ENCODE assay signal across 27 cellular contexts in genomic region chr1:205527931-205528330, GRCh38.
"Had no signal": no experiment of that assay in that cellular context is flagged by ENCODE, and none has a peak within 500 bp of the region (broad histone marks: within the 10 kb centered on the region; RNA-seq: fewer than 3 reads in every experiment).

No MANE protein-coding gene starts in this region.

- H3K36me3 Mint-ChIP-seq: immature natural killer cell; naive B cell; natural killer cell treated with Interleukin-12 subunit alpha and Interleukin-12 subunit beta and Interleukin-15 and Interleukin-18, amount 100 ng/mL, for 72 hours; stimulated activated effector memory CD8-positive, alpha-beta T cell treated with anti-CD3 and anti-CD28 coated beads, Interleukin-12 subunit alpha, Interleukin-12 subunit beta, amount 100 ng/mL, for 72 hours had no signal

- H3K9me3 ChIP-seq: esophagus muscularis mucosa, gastroesophageal sphincter, mucosa of descending colon, prostate gland, right atrium auricular region, sigmoid colon, stomach, testis, tibial nerve, upper lobe of left lung had no signal

- H3K4me1 ChIP-seq: foreskin keratinocyte, prostate gland, testis had no signal

- H3K4me3 ChIP-seq: coronary artery, esophagus muscularis mucosa, gastroesophageal sphincter, mucosa of descending colon, prostate gland, right atrium auricular region, sigmoid colon, stomach, upper lobe of left lung had no signal

- H3K27me3 ChIP-seq: foreskin keratinocyte, right atrium auricular region, sigmoid colon, testis, tibial nerve, upper lobe of left lung had no signal

- H3K36me3 ChIP-seq: prostate gland had no signal

- H3K27ac ChIP-seq: coronary artery, esophagus muscularis mucosa, foreskin keratinocyte, gastroesophageal sphincter, prostate gland, right atrium auricular region, sigmoid colon, stomach, testis, tibial nerve, upper lobe of left lung had no signal

- ATAC-seq: foreskin keratinocyte; gastroesophageal sphincter; natural killer cell treated with Interleukin-12 subunit alpha and Interleukin-12 subunit beta and Interleukin-15 and Interleukin-18, amount 100 ng/mL, for 72 hours; stimulated activated effector memory CD8-positive, alpha-beta T cell treated with anti-CD3 and anti-CD28 coated beads, Interleukin-12 subunit alpha, Interleukin-12 subunit beta, amount 100 ng/mL, for 72 hours had no signal

- H3K4me3 Mint-ChIP-seq: mesothelial cell of epicardium; natural killer cell treated with Interleukin-12 subunit alpha and Interleukin-12 subunit beta and Interleukin-15 and Interleukin-18, amount 100 ng/mL, for 72 hours; stimulated activated effector memory CD8-positive, alpha-beta T cell treated with anti-CD3 and anti-CD28 coated beads, Interleukin-12 subunit alpha, Interleukin-12 subunit beta, amount 100 ng/mL, for 72 hours had no signal

- DNase-seq: dermis blood vessel endothelial cell; effector memory CD4-positive, alpha-beta T cell; foreskin keratinocyte; glutamatergic neuron; hypothalamus; immature natural killer cell; islet precursor cell; kidney glomerular epithelial cell; mesenchymal stem cell; mucosa of descending colon; naive B cell; sigmoid colon; stimulated activated CD4-positive, alpha-beta T cell treated with anti-CD3 and anti-CD28 coated beads, Interleukin-2, amount 100 ng/mL, for 24 hours; stimulated activated CD4-positive, alpha-beta T cell treated with anti-CD3 and anti-CD28 coated beads, Interleukin-4, amount 100 ng/mL, for 24 hours; stimulated activated naive CD4-positive, alpha-beta T cell treated with Interleukin-2 at 50 U/mL for 16 hours; stomach; testis; upper lobe of left lung had no signal

- H3K27ac Mint-ChIP-seq: immature natural killer cell; mesothelial cell of epicardium; natural killer cell treated with Interleukin-12 subunit alpha and Interleukin-12 subunit beta and Interleukin-15 and Interleukin-18, amount 100 ng/mL, for 72 hours; stimulated activated effector memory CD8-positive, alpha-beta T cell treated with anti-CD3 and anti-CD28 coated beads, Interleukin-12 subunit alpha, Interleukin-12 subunit beta, amount 100 ng/mL, for 72 hours had no signal
